In the genomic region with DNA sequence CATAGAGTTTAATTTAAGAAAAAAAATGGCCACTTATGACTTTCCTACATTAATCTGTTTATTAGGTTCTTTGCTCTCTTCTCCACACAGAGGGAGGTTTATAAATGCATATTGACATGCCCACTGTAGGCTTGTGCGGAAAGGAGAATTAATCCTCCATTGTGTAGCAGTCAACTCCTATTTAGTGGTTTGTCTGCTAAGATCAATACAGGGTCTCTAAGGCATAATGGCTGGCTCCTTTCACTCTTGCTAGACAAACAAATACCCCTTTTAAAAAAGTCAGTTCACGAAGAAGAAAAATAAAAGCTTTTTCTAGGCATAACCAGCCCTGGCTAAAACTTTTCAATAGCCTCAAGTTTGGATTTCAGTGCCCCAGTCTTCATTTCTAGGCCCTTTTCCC, we compare ENCODE assay signal across 27 cellular contexts.
"Had no signal": no experiment of that assay in that cellular context is flagged by ENCODE, and none has a peak within 500 bp of the region (broad histone marks: within the 10 kb centered on the region; RNA-seq: fewer than 3 reads in every experiment).

No MANE protein-coding gene starts in this region.

- H3K27ac ChIP-seq: ascending aorta, breast epithelium, cardiac muscle cell, colonic mucosa had no signal

- H3K36me3 Mint-ChIP-seq: activated CD4-positive, alpha-beta memory T cell treated with anti-CD3 and anti-CD28 coated beads for 36 hours; activated CD8-positive, alpha-beta memory T cell treated with anti-CD3 and anti-CD28 coated beads, Interleukin-2, amount 10 ng/mL, durations not matched to agents 7 days and 5 days; activated naive CD4-positive, alpha-beta T cell treated with anti-CD3 and anti-CD28 coated beads, Interleukin-2, amount 50 U/mL, for 72 hours; activated naive CD8-positive, alpha-beta T cell treated with anti-CD3 and anti-CD28 coated beads, Interleukin-2, amount 10 ng/mL, durations not matched to agents 7 days and 5 days; brain had no signal

- H3K9me3 ChIP-seq: ascending aorta, breast epithelium, colonic mucosa had no signal

- DNase-seq: activated CD4-positive, alpha-beta memory T cell treated with anti-CD3 and anti-CD28 coated beads for 36 hours; activated CD4-positive, alpha-beta T cell treated with anti-CD3 and anti-CD28 coated beads for 36 hours; activated CD4-positive, alpha-beta T cell treated with anti-CD3 and anti-CD28 coated beads, Interleukin-2, amount 10 ng/mL, durations not matched to agents 24 days and 14 days; activated CD4-positive, CD25-positive, alpha-beta regulatory T cell; activated CD4-positive, CD25-positive, alpha-beta regulatory T cell treated with anti-CD3 and anti-CD28 coated beads, Interleukin-2, amount 50 U/mL, for 72 hours; activated CD8-positive, alpha-beta memory T cell treated with anti-CD3 and anti-CD28 coated beads, Interleukin-2, amount 10 ng/mL, durations not matched to agents 7 days and 5 days; activated CD8-positive, alpha-beta memory T cell treated with anti-CD3 and anti-CD28 coated beads, Interleukin-2, amount 50 U/mL, for 4 hours; activated CD8-positive, alpha-beta T cell treated with anti-CD3 and anti-CD28 coated beads, Interleukin-2, amount 10 ng/mL, durations not matched to agents 7 days and 5 days; activated effector memory CD4-positive, alpha-beta T cell treated with anti-CD3 and anti-CD28 coated beads, Interleukin-2, amount 50 U/mL, for 16 hours; activated naive CD4-positive, alpha-beta T cell treated with anti-CD3 and anti-CD28 coated beads for 36 hours; activated naive CD8-positive, alpha-beta T cell treated with anti-CD3 and anti-CD28 coated beads, Interleukin-2, amount 10 ng/mL, durations not matched to agents 7 days and 5 days; activated T-cell treated with anti-CD3 and anti-CD28 coated beads, Interleukin-2, amount 50 U/mL, for 1 hour; activated T-cell treated with anti-CD3 and anti-CD28 coated beads, Interleukin-2, amount 50 U/mL, for 48 hours; central memory CD4-positive, alpha-beta T cell; cerebellar nuclear complex; colonic mucosa; effector CD8-positive, alpha-beta T cell; foreskin fibroblast; glutamatergic neuron; T-helper 2 cell had no signal

- H3K36me3 ChIP-seq: ascending aorta, breast epithelium, cardiac muscle cell, colonic mucosa had no signal

- H3K4me3 ChIP-seq: ascending aorta, breast epithelium, cardiac muscle cell, colonic mucosa had no signal

- H3K27me3 Mint-ChIP-seq: activated CD4-positive, alpha-beta memory T cell treated with anti-CD3 and anti-CD28 coated beads for 36 hours; activated CD8-positive, alpha-beta memory T cell treated with anti-CD3 and anti-CD28 coated beads, Interleukin-2, amount 10 ng/mL, durations not matched to agents 7 days and 5 days had no signal

- H3K27me3 ChIP-seq: ascending aorta, breast epithelium, cardiac muscle cell, colonic mucosa had no signal

- H3K4me1 ChIP-seq: ascending aorta, breast epithelium, colonic mucosa had no signal

- H3K4me3 Mint-ChIP-seq: activated CD4-positive, alpha-beta memory T cell treated with anti-CD3 and anti-CD28 coated beads for 36 hours; activated CD4-positive, alpha-beta T cell treated with anti-CD3 and anti-CD28 coated beads for 36 hours; activated CD4-positive, alpha-beta T cell treated with anti-CD3 and anti-CD28 coated beads, Interleukin-2, amount 10 ng/mL, durations not matched to agents 24 days and 14 days; activated CD8-positive, alpha-beta memory T cell treated with anti-CD3 and anti-CD28 coated beads, Interleukin-2, amount 10 ng/mL, durations not matched to agents 7 days and 5 days; activated CD8-positive, alpha-beta T cell treated with anti-CD3 and anti-CD28 coated beads, Interleukin-2, amount 10 ng/mL, durations not matched to agents 7 days and 5 days; activated naive CD4-positive, alpha-beta T cell treated with anti-CD3 and anti-CD28 coated beads for 36 hours; activated naive CD8-positive, alpha-beta T cell treated with anti-CD3 and anti-CD28 coated beads, Interleukin-2, amount 10 ng/mL, durations not matched to agents 7 days and 5 days; activated T-helper 1 cell treated with anti-CD3 and anti-CD28 coated beads, Interleukin-12 subunit alpha, Interleukin-12 subunit beta, Interleukin-2, Interleukin-4 antibody, amounts not matched to agents 30 ng/mL and 10 ng/mL and 1 ng/mL, durations not matched to agents 14 hours and 24 hours and 36 hours; brain had no signal

- H3K27ac Mint-ChIP-seq: activated CD4-positive, alpha-beta memory T cell treated with anti-CD3 and anti-CD28 coated beads for 36 hours; activated CD4-positive, alpha-beta T cell treated with anti-CD3 and anti-CD28 coated beads for 36 hours; activated CD4-positive, alpha-beta T cell treated with anti-CD3 and anti-CD28 coated beads, Interleukin-2, amount 10 ng/mL, durations not matched to agents 24 days and 14 days; activated CD8-positive, alpha-beta memory T cell treated with anti-CD3 and anti-CD28 coated beads, Interleukin-2, amount 10 ng/mL, durations not matched to agents 7 days and 5 days; activated CD8-positive, alpha-beta T cell treated with anti-CD3 and anti-CD28 coated beads, Interleukin-2, amount 10 ng/mL, durations not matched to agents 7 days and 5 days; activated naive CD4-positive, alpha-beta T cell treated with anti-CD3 and anti-CD28 coated beads for 36 hours; activated naive CD4-positive, alpha-beta T cell treated with anti-CD3 and anti-CD28 coated beads, Interleukin-2, amount 50 U/mL, for 72 hours; activated naive CD8-positive, alpha-beta T cell treated with anti-CD3 and anti-CD28 coated beads, Interleukin-2, amount 10 ng/mL, durations not matched to agents 7 days and 5 days; activated T-helper 1 cell treated with anti-CD3 and anti-CD28 coated beads, Interleukin-12 subunit alpha, Interleukin-12 subunit beta, Interleukin-2, Interleukin-4 antibody, amounts not matched to agents 30 ng/mL and 10 ng/mL and 1 ng/mL, durations not matched to agents 14 hours and 24 hours and 36 hours; activated T-helper 2 cell treated with anti-CD3 and anti-CD28 coated beads, Interferon-gamma antibody, Interleukin-2, Interleukin-4, amounts not matched to agents 10 μg/mL and 5 μg/mL and 100 μg/mL, durations not matched to agents 14 hours and 24 hours and 36 hours had no signal

- H3K4me1 Mint-ChIP-seq: activated CD4-positive, alpha-beta T cell treated with anti-CD3 and anti-CD28 coated beads for 36 hours; activated CD4-positive, alpha-beta T cell treated with anti-CD3 and anti-CD28 coated beads, Interleukin-2, amount 10 ng/mL, durations not matched to agents 24 days and 14 days; activated CD8-positive, alpha-beta memory T cell treated with anti-CD3 and anti-CD28 coated beads, Interleukin-2, amount 10 ng/mL, durations not matched to agents 7 days and 5 days; activated naive CD8-positive, alpha-beta T cell treated with anti-CD3 and anti-CD28 coated beads, Interleukin-2, amount 10 ng/mL, durations not matched to agents 7 days and 5 days had no signal

- H3K9me3 Mint-ChIP-seq: activated CD4-positive, alpha-beta memory T cell treated with anti-CD3 and anti-CD28 coated beads for 36 hours; activated CD4-positive, alpha-beta T cell treated with anti-CD3 and anti-CD28 coated beads, Interleukin-2, amount 10 ng/mL, durations not matched to agents 24 days and 14 days; activated naive CD4-positive, alpha-beta T cell treated with anti-CD3 and anti-CD28 coated beads for 36 hours; activated naive CD4-positive, alpha-beta T cell treated with anti-CD3 and anti-CD28 coated beads, Interleukin-2, amount 50 U/mL, for 72 hours; activated naive CD8-positive, alpha-beta T cell treated with anti-CD3 and anti-CD28 coated beads, Interleukin-2, amount 10 ng/mL, durations not matched to agents 7 days and 5 days; activated T-helper 1 cell treated with anti-CD3 and anti-CD28 coated beads, Interleukin-12 subunit alpha, Interleukin-12 subunit beta, Interleukin-2, Interleukin-4 antibody, amounts not matched to agents 30 ng/mL and 10 ng/mL and 1 ng/mL, durations not matched to agents 14 hours and 24 hours and 36 hours; activated T-helper 2 cell treated with anti-CD3 and anti-CD28 coated beads, Interferon-gamma antibody, Interleukin-2, Interleukin-4, amounts not matched to agents 10 μg/mL and 5 μg/mL and 100 μg/mL, durations not matched to agents 14 hours and 24 hours and 36 hours had no signal
